In the genomic region with DNA sequence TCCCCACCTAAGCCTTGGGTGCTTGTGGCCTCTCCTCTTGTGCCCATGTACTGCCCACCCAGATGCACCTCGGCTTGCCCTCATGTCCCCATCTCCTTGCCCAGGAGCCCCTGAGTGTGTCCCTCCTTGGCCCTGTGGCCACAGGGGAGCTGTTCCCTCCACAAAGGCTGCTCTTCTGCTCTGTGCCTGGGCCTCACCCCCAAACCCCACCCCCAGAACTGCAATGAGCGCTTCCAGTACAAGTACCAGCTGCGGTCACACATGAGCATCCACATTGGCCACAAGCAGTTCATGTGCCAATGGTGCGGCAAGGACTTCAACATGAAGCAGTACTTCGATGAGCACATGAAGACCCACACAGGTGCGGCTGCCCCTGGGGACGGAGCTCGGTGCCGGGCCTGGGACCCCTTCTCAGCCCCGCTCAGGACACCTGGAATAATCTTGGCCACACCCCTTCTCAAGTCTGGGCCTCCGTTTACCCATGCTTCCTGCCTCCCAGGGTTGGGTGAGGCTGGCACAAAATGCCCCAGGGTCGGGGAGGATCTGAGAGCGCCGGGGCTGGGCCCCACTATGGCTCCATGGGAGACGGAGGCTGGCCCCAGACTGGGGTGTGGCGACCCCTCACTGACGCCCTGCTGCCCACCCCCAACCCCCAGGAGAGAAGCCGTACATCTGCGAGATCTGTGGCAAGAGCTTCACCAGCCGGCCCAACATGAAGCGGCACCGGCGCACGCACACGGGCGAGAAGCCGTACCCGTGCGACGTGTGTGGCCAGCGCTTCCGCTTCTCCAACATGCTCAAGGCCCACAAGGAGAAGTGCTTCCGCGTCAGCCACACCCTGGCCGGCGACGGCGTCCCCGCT, we compare ENCODE assay signal across 22 cellular contexts. TPM values are rescaled to one million over a fixed set of nuclear protein-coding genes. Genes with fewer than 3 reads are reported as not detected.
DNase-seq lines count a peak whose midpoint lies in the region; ATAC-seq and TF ChIP-seq lines count a peak whose summit lies in the region.
"Had no signal": no experiment of that assay in that cellular context is flagged by ENCODE, and none has a peak within 500 bp of the region (broad histone marks: within the 10 kb centered on the region; RNA-seq: fewer than 3 reads in every experiment).

No MANE protein-coding gene starts in this region.

- H3K4me3 Mint-ChIP-seq in activated CD4-positive, alpha-beta memory T cell treated with anti-CD3 and anti-CD28 coated beads, Interleukin-2, amount 10 ng/mL, durations not matched to agents 7 days and 5 days = no peak overlapping the region
- H3K4me3 Mint-ChIP-seq in activated CD4-positive, alpha-beta memory T cell treated with anti-CD3 and anti-CD28 coated beads for 36 hours = no peak overlapping the region
- H3K4me3 Mint-ChIP-seq in H9 = no peak overlapping the region
- H3K4me3 Mint-ChIP-seq in effector memory CD8-positive, alpha-beta T cell = no peak overlapping the region
- H3K4me3 Mint-ChIP-seq in CD4-positive, alpha-beta memory T cell = no peak overlapping the region
- H3K4me3 Mint-ChIP-seq: activated T-cell treated with anti-CD3 and anti-CD28 coated beads, Interleukin-2, amount 50 U/mL, for 72 hours; CD8-positive, alpha-beta memory T cell had no signal

- no peak overlapping the region for H3K9ac ChIP-seq in H9 (ENCODE audit: extremely low read depth, insufficient read length, low read length)

- H3K4me3 ChIP-seq in testis = peak overlapping the region; percentile 9 to 39
- no peak overlapping the region for H3K4me3 ChIP-seq in CD4-positive, alpha-beta memory T cell (ENCODE audit: low read length in 2 of 2)
- H3K4me3 ChIP-seq: A549, adrenal gland, gastrocnemius medialis had no signal

- H2BK15ac ChIP-seq in H9 (ENCODE audit: low read depth, low read length) = no peak overlapping the region

- H4K8ac ChIP-seq in H9 (replicated peaks; ENCODE audit: insufficient read length, low read depth, low read length) = no peak overlapping the region

- no peak overlapping the region for H3K23ac ChIP-seq in H9 (ENCODE audit: insufficient read length, low read depth, low read length)

- H3K9me3 ChIP-seq in H9 (ENCODE audit: control insufficient read depth, low read depth, low read length) (no peaks in the 10 kb centered on the region), testis (no peaks in the 10 kb centered on the region)
- H3K9me3 ChIP-seq in CD4-positive, alpha-beta memory T cell (ENCODE audit: control insufficient read depth in 1 of 2, low read length in 2 of 2) = no peaks in the 10 kb centered on the region
- H3K9me3 ChIP-seq: A549, adrenal gland, gastrocnemius medialis had no signal

- no peak overlapping the region for H4K91ac ChIP-seq in H9 (ENCODE audit: insufficient read length, low read depth, low read length)

- H3K18ac ChIP-seq in H9 (ENCODE audit: insufficient read length, low read depth, low read length) = no peak overlapping the region

- no peak overlapping the region for H4K5ac ChIP-seq in H9 (ENCODE audit: insufficient read length, low read depth, low read length)

- intact Hi-C loops in activated CD4-positive, alpha-beta memory T cell treated with anti-CD3 and anti-CD28 coated beads for 36 hours (cut with micrococcal nuclease) = no loop called here
- intact Hi-C loops in testis (cut with DNase I; ENCODE audit: low total_unique reads) = loop anchor here (10.0 kb wide), 1 partner anchor 649 kb away; no protein-coding TSS in a partner anchor
- intact Hi-C loops in CD4-positive, alpha-beta memory T cell (cut with micrococcal nuclease) = no loop called here

- DNase-seq in activated CD4-positive, alpha-beta memory T cell treated with anti-CD3 and anti-CD28 coated beads, Interleukin-2, amount 10 ng/mL, durations not matched to agents 7 days and 5 days = peak; percentile 10
- no peak for DNase-seq in activated CD4-positive, alpha-beta memory T cell treated with anti-CD3 and anti-CD28 coated beads for 36 hours
- DNase-seq in H9 (peak; percentile 33), testis (no peak), activated gamma-delta T cell treated with Interleukin-2 at 50 U/mL for 16 hours (no peak)
- DNase-seq in effector memory CD8-positive, alpha-beta T cell = no peak
- DNase-seq in CD4-positive, alpha-beta memory T cell = no peak
- DNase-seq in activated CD4-positive, CD25-positive, alpha-beta regulatory T cell treated with anti-CD3 and anti-CD28 coated beads, Interleukin-2, amount 50 U/mL, for 72 hours = no peak
- DNase-seq: activated CD4-positive, alpha-beta T cell treated with anti-CD3 and anti-CD28 coated beads, Interleukin-2, amount 50 U/mL, for 1 hour; activated T-cell treated with anti-CD3 and anti-CD28 coated beads, Interleukin-2, amount 50 U/mL, for 72 hours; CD8-positive, alpha-beta memory T cell; gastrocnemius medialis; mesendoderm; NCI-H1436 treated with DMSO at 0.1 percent for 48 hours; NCI-H345; SIG-M5; stimulated activated CD4-positive, alpha-beta T cell treated with anti-CD3 and anti-CD28 coated beads, Interleukin-4, amount 100 ng/mL, for 1 hour had no signal

- no peak overlapping the region for H2BK120ac ChIP-seq in H9 (ENCODE audit: low read depth, low read length, poor library complexity, severe bottlenecking)

- no peaks in the 10 kb centered on the region for H3K4me1 Mint-ChIP-seq in activated CD4-positive, alpha-beta memory T cell treated with anti-CD3 and anti-CD28 coated beads, Interleukin-2, amount 10 ng/mL, durations not matched to agents 7 days and 5 days
- H3K4me1 Mint-ChIP-seq in activated CD4-positive, alpha-beta memory T cell treated with anti-CD3 and anti-CD28 coated beads for 36 hours (ENCODE audit: low read depth) = no peaks in the 10 kb centered on the region
- peaks cover 8 to 16% of the 10 kb centered on the region in 2 experiments for H3K4me1 Mint-ChIP-seq in H9
- H3K4me1 Mint-ChIP-seq in effector memory CD8-positive, alpha-beta T cell (ENCODE audit: low read depth in 2 of 2) = peaks cover 2 to 6% of the 10 kb centered on the region in 2 donors
- peaks cover 0 to 6% (median 1%) of the 10 kb centered on the region in 4 donors for H3K4me1 Mint-ChIP-seq in CD4-positive, alpha-beta memory T cell

- H3K79me1 ChIP-seq in H9 (ENCODE audit: insufficient read depth, low read depth, low read length, poor library complexity, severe bottlenecking) = no peaks in the 10 kb centered on the region

- H2AK5ac ChIP-seq in H9 (ENCODE audit: insufficient read length, low read length) = no peak overlapping the region

- H3K27me3 Mint-ChIP-seq in activated CD4-positive, alpha-beta memory T cell treated with anti-CD3 and anti-CD28 coated beads, Interleukin-2, amount 10 ng/mL, durations not matched to agents 7 days and 5 days = no peaks in the 10 kb centered on the region
- peaks cover 2% of the 10 kb centered on the region for H3K27me3 Mint-ChIP-seq in activated CD4-positive, alpha-beta memory T cell treated with anti-CD3 and anti-CD28 coated beads for 36 hours
- H3K27me3 Mint-ChIP-seq in H9 (ENCODE audit: low read depth) = peaks cover under 1% of the 10 kb centered on the region; the same call in 1 of the 2 replicates
- H3K27me3 Mint-ChIP-seq in effector memory CD8-positive, alpha-beta T cell = peaks cover 0 to 19% of the 10 kb centered on the region in 2 donors
- peaks cover 0 to 6% of the 10 kb centered on the region in 2 donors for H3K27me3 Mint-ChIP-seq in CD4-positive, alpha-beta memory T cell

- H3K14ac ChIP-seq in H9 (ENCODE audit: insufficient read depth, low read length) = no peak overlapping the region; the same call in 1 of the 2 replicates

- H3K4ac ChIP-seq in H9 (ENCODE audit: low read depth, low read length) = no peak overlapping the region

- H2BK20ac ChIP-seq in H9 (ENCODE audit: low read depth, low read length, poor library complexity, severe bottlenecking) = no peak overlapping the region

- ATAC-seq in effector memory CD8-positive, alpha-beta T cell (replicated peaks) = peak; percentile 32
- ATAC-seq: A549; activated T-cell treated with anti-CD3 and anti-CD28 coated beads, Interleukin-2, amount 50 U/mL, for 72 hours; gastrocnemius medialis; sciatic nerve had no signal

- H3K9me3 Mint-ChIP-seq in activated CD4-positive, alpha-beta memory T cell treated with anti-CD3 and anti-CD28 coated beads, Interleukin-2, amount 10 ng/mL, durations not matched to agents 7 days and 5 days = no peaks in the 10 kb centered on the region
- no peaks in the 10 kb centered on the region for H3K9me3 Mint-ChIP-seq in activated CD4-positive, alpha-beta memory T cell treated with anti-CD3 and anti-CD28 coated beads for 36 hours
- H3K9me3 Mint-ChIP-seq in H9 = peaks cover 0 to 2% of the 10 kb centered on the region in 2 experiments; a peak in 1 of 5 replicates
- no peaks in the 10 kb centered on the region for H3K9me3 Mint-ChIP-seq in effector memory CD8-positive, alpha-beta T cell
- peaks cover 0 to 3% (median 0%) of the 10 kb centered on the region in 8 donors for H3K9me3 Mint-ChIP-seq in CD4-positive, alpha-beta memory T cell

- H3K27ac ChIP-seq in H9 (ENCODE audit: insufficient read length, low read depth, low read length) (no peak overlapping the region), testis (no peak overlapping the region)
- no peak overlapping the region for H3K27ac ChIP-seq in CD4-positive, alpha-beta memory T cell (ENCODE audit: low read depth, low read length)
- H3K27ac ChIP-seq: A549, adrenal gland had no signal

- no peaks in the 10 kb centered on the region for H3K23me2 ChIP-seq in H9 (ENCODE audit: insufficient read length, low read depth, low read length, poor library complexity, severe bottlenecking)

- TF ChIP-seq CTCF in H9 (conservative IDR thresholded peaks at IDR 0.05) = no peak
- no peak for TF ChIP-seq CTCF in testis (IDR thresholded peaks at IDR 0.05)

- no CpG with 5 or more reads among the region's 39 CpGs for WGBS in H9 (ENCODE audit: extremely low coverage, insufficient read length, low lambda C conversion rate)
- WGBS in testis, 2 donors = 80 to 88% methylated on average over 1 to 37 of the region's 39 CpGs

- POLR2A ChIA-PET in activated CD4-positive, alpha-beta memory T cell treated with anti-CD3 and anti-CD28 coated beads, Interleukin-2, amount 10 ng/mL, durations not matched to agents 7 days and 5 days (lab: Charles Lee) = no interaction called here
- POLR2A ChIA-PET in activated CD4-positive, alpha-beta memory T cell treated with anti-CD3 and anti-CD28 coated beads for 36 hours (lab: Charles Lee) = no interaction called here
- POLR2A ChIA-PET in CD4-positive, alpha-beta memory T cell (lab: Charles Lee; ENCODE audit: partially characterized antibody) = no interaction called here

- H2BK5ac ChIP-seq in H9 (ENCODE audit: insufficient read length, low read length) = no peak overlapping the region

- H3K27ac Mint-ChIP-seq in activated CD4-positive, alpha-beta memory T cell treated with anti-CD3 and anti-CD28 coated beads, Interleukin-2, amount 10 ng/mL, durations not matched to agents 7 days and 5 days = no peak overlapping the region
- H3K27ac Mint-ChIP-seq in activated CD4-positive, alpha-beta memory T cell treated with anti-CD3 and anti-CD28 coated beads for 36 hours = no peak overlapping the region
- no peak overlapping the region for H3K27ac Mint-ChIP-seq in H9
- H3K27ac Mint-ChIP-seq in effector memory CD8-positive, alpha-beta T cell = peak overlapping the region in 1 of 2 donors; percentile 56
- H3K27ac Mint-ChIP-seq in CD4-positive, alpha-beta memory T cell = peak overlapping the region in 1 of 7 donors; percentile 58
- H3K27ac Mint-ChIP-seq: activated T-cell treated with anti-CD3 and anti-CD28 coated beads, Interleukin-2, amount 50 U/mL, for 72 hours had no signal

- CTCF ChIA-PET in activated CD4-positive, alpha-beta memory T cell treated with anti-CD3 and anti-CD28 coated beads, Interleukin-2, amount 10 ng/mL, durations not matched to agents 7 days and 5 days (lab: Charles Lee) = interaction anchor here (4.2 kb wide), 1 partner anchor 81 kb away, joined by 24 read pairs; no protein-coding TSS in a partner anchor
- CTCF ChIA-PET in activated CD4-positive, alpha-beta memory T cell treated with anti-CD3 and anti-CD28 coated beads for 36 hours (lab: Charles Lee) = no interaction called here
- CTCF ChIA-PET in CD4-positive, alpha-beta memory T cell (lab: Charles Lee; ENCODE audit: partially characterized antibody) = no interaction called here

- H3K36me3 Mint-ChIP-seq in activated CD4-positive, alpha-beta memory T cell treated with anti-CD3 and anti-CD28 coated beads, Interleukin-2, amount 10 ng/mL, durations not matched to agents 7 days and 5 days (ENCODE audit: low read depth) = no peaks in the 10 kb centered on the region
- H3K36me3 Mint-ChIP-seq in activated CD4-positive, alpha-beta memory T cell treated with anti-CD3 and anti-CD28 coated beads for 36 hours = no peaks in the 10 kb centered on the region
- H3K36me3 Mint-ChIP-seq in H9 (ENCODE audit: insufficient read depth in 1 of 3, low read depth in 3 of 3) = peaks cover 2 to 11% (median 6%) of the 10 kb centered on the region in 3 experiments; a peak in 6 of 7 replicates
- H3K36me3 Mint-ChIP-seq in effector memory CD8-positive, alpha-beta T cell (ENCODE audit: insufficient read depth) = peaks cover 6% of the 10 kb centered on the region
- H3K36me3 Mint-ChIP-seq in CD4-positive, alpha-beta memory T cell = peaks cover 0 to 4% of the 10 kb centered on the region in 2 donors
- H3K36me3 Mint-ChIP-seq: CD8-positive, alpha-beta memory T cell had no signal

- no peaks in the 10 kb centered on the region for H4K20me1 ChIP-seq in H9 (ENCODE audit: control insufficient read depth, insufficient read depth, insufficient read length)

- H3T11ph ChIP-seq in H9 (ENCODE audit: low read length) = no peak overlapping the region

- H3K4me1 ChIP-seq in H9 (ENCODE audit: insufficient read depth, low read length) (no peaks in the 10 kb centered on the region), testis (peaks cover 20% of the 10 kb centered on the region)
- H3K4me1 ChIP-seq in CD4-positive, alpha-beta memory T cell (ENCODE audit: insufficient read depth, low read length) = no peaks in the 10 kb centered on the region
- H3K4me1 ChIP-seq: A549 had no signal

- H3K4me2 ChIP-seq in H9 (ENCODE audit: insufficient read depth, insufficient read length, low read length) = no peak overlapping the region
- H3K4me2 ChIP-seq: A549 had no signal

- H3K27me3 ChIP-seq in H9 (ENCODE audit: insufficient read depth, low read length) (no peaks in the 10 kb centered on the region), testis (no peaks in the 10 kb centered on the region)
- H3K27me3 ChIP-seq in CD4-positive, alpha-beta memory T cell (ENCODE audit: insufficient read depth, low read length) = no peaks in the 10 kb centered on the region
- H3K27me3 ChIP-seq: adrenal gland, gastrocnemius medialis had no signal

- no peak for TF ChIP-seq POLR2A in testis (IDR thresholded peaks at IDR 0.05)

- H2BK12ac ChIP-seq in H9 (ENCODE audit: insufficient read length, low read depth, low read length) = no peak overlapping the region

- H2AFZ ChIP-seq in H9 (ENCODE audit: low read length) = no peak overlapping the region

- no peaks in the 10 kb centered on the region for H3K79me2 ChIP-seq in H9 (ENCODE audit: insufficient read depth, low read length)

- H3K36me3 ChIP-seq in testis (ENCODE audit: low read depth, missing control alignments) = no peaks in the 10 kb centered on the region
- H3K36me3 ChIP-seq in CD4-positive, alpha-beta memory T cell (ENCODE audit: insufficient read depth, low read length) = no peaks in the 10 kb centered on the region

- H3K56ac ChIP-seq in H9 (ENCODE audit: insufficient read length, low read depth, low read length) = no peak overlapping the region

RNA-seq across cellular contexts. Expression of gene ZBTB47, which starts 10.3 kb away (rescaled TPM):
- total RNA-seq in activated CD4-positive, alpha-beta memory T cell treated with anti-CD3 and anti-CD28 coated beads, Interleukin-2, amount 10 ng/mL, durations not matched to agents 7 days and 5 days = 1 to 10 TPM in 1 of 2 experiments, under 1 TPM in 1; 0.93 to 1.1 TPM
- 1 to 10 TPM; 1.0 to 1.1 TPM for total RNA-seq in activated CD4-positive, alpha-beta memory T cell treated with anti-CD3 and anti-CD28 coated beads for 36 hours
- total RNA-seq in H9 (2021) (3.6 and 4.2 TPM in 2 replicates), testis (10 to 100 TPM; 16.7 to 22.8 TPM)
- polyA plus RNA-seq in testis (ENCODE audit: insufficient read depth, low read depth, low replicate concordance) = 18.1 TPM
- total RNA-seq in CD4-positive, alpha-beta memory T cell = 1 to 10 TPM; 1.4 to 1.8 TPM
- polyA plus RNA-seq in CD4-positive, alpha-beta memory T cell = not detected
- polyA plus RNA-seq: CD8-positive, alpha-beta memory T cell had no signal

RNA-seq across cellular contexts. Expression of gene KLHL40, which starts 21.5 kb away (rescaled TPM):
- not detected for total RNA-seq in activated CD4-positive, alpha-beta memory T cell treated with anti-CD3 and anti-CD28 coated beads, Interleukin-2, amount 10 ng/mL, durations not matched to agents 7 days and 5 days
- total RNA-seq in activated CD4-positive, alpha-beta memory T cell treated with anti-CD3 and anti-CD28 coated beads for 36 hours = not detected
- total RNA-seq in H9 (2021) = not detected in 2 replicates
- total RNA-seq in testis = 1 to 10 TPM in 1 of 2 donors, under 1 TPM in 1; 0.62 to 3.1 TPM
- polyA plus RNA-seq in testis (ENCODE audit: insufficient read depth, low read depth, low replicate concordance) = 3.2 TPM
- total RNA-seq in CD4-positive, alpha-beta memory T cell = not detected
- not detected for polyA plus RNA-seq in CD4-positive, alpha-beta memory T cell
- total RNA-seq: activated T-cell treated with anti-CD3 and anti-CD28 coated beads, Interleukin-2, amount 50 U/mL, for 72 hours; CD8-positive, alpha-beta memory T cell; chondrocyte; endothelial cell of umbilical vein had no signal
- polyA plus RNA-seq: A549; CD8-positive, alpha-beta memory T cell; endothelial cell of umbilical vein had no signal

RNA-seq across cellular contexts. Expression of gene HHATL, which starts 38.8 kb away (rescaled TPM):
- under 1 TPM in 1 of 2 experiments, not detected in 1; 0.25 TPM for total RNA-seq in activated CD4-positive, alpha-beta memory T cell treated with anti-CD3 and anti-CD28 coated beads, Interleukin-2, amount 10 ng/mL, durations not matched to agents 7 days and 5 days
- not detected for total RNA-seq in activated CD4-positive, alpha-beta memory T cell treated with anti-CD3 and anti-CD28 coated beads for 36 hours
- 0.46 TPM in 1 of 2 replicates, not detected in the other for total RNA-seq in H9 (2021)
- total RNA-seq in testis = 1 to 10 TPM; 6.4 to 7.2 TPM
- 6.1 TPM for polyA plus RNA-seq in testis (ENCODE audit: insufficient read depth, low read depth, low replicate concordance)
- total RNA-seq in CD4-positive, alpha-beta memory T cell = not detected
- polyA plus RNA-seq in CD4-positive, alpha-beta memory T cell = not detected
- total RNA-seq: activated T-cell treated with anti-CD3 and anti-CD28 coated beads, Interleukin-2, amount 50 U/mL, for 72 hours; CD8-positive, alpha-beta memory T cell; chondrocyte; endothelial cell of umbilical vein; sciatic nerve had no signal
- polyA plus RNA-seq: A549; CD8-positive, alpha-beta memory T cell; endothelial cell of umbilical vein had no signal

Comparison
In these comparisons a context has a peak if more than half of its experiments do, and no peak if none do; other contexts are left out.
1. DNase-seq: peak in activated CD4-positive, alpha-beta memory T cell treated with anti-CD3 and anti-CD28 coated beads, Interleukin-2, amount 10 ng/mL, durations not matched to agents 7 days and 5 days (single experiment) and H9 (single experiment); none in activated CD4-positive, alpha-beta memory T cell treated with anti-CD3 and anti-CD28 coated beads for 36 hours (single experiment), effector memory CD8-positive, alpha-beta T cell (0 of 3), testis (single experiment), CD4-positive, alpha-beta memory T cell (0 of 5), activated CD4-positive, CD25-positive, alpha-beta regulatory T cell treated with anti-CD3 and anti-CD28 coated beads, Interleukin-2, amount 50 U/mL, for 72 hours (single experiment) and activated gamma-delta T cell treated with Interleukin-2 at 50 U/mL for 16 hours (single experiment).
2. H3K4me3 ChIP-seq: peak in testis (2 of 2); none in CD4-positive, alpha-beta memory T cell (0 of 2).